Comparison of ENCODE assay signal across 1 cellular context in genomic region chr7:39623312-39624201, GRCh38.
TF ChIP-seq lines count a peak whose summit lies in the region.

RALA (plus strand) TSS chr7:39623572; CDS start chr7:39686668, 63,096 bp downstream.

TF ChIP-seq in IMR-90, 13 proteins besides CTCF, POLR2A, EP300 and RAD21 (continued from another document):
- TF ChIP-seq CHD1 (IDR thresholded peaks at IDR 0.05; ENCODE audit: low read depth, low read length) = no peak
